Comparison of ENCODE assay signal across 8 cellular contexts in genomic region chr6:20946037-20946436, GRCh38.
DNase-seq lines count a peak whose midpoint lies in the region; FAIRE-seq and TF ChIP-seq lines count a peak whose summit lies in the region.

No MANE protein-coding gene starts in this region.

- peaks cover 15 to 29% of the 10 kb centered on the region in 2 donors for H3K36me3 Mint-ChIP-seq in CD4-positive, alpha-beta memory T cell

- no peaks in the 10 kb centered on the region for H3K9me3 ChIP-seq in CD4-positive, alpha-beta memory T cell (ENCODE audit: control insufficient read depth in 1 of 2, low read length in 2 of 2)

- no peak overlapping the region for H3K4me3 ChIP-seq in CD4-positive, alpha-beta memory T cell (ENCODE audit: low read length in 2 of 2)

- H3K36me3 ChIP-seq in CD4-positive, alpha-beta memory T cell (ENCODE audit: insufficient read depth, low read length) = no peaks in the 10 kb centered on the region

- no peaks in the 10 kb centered on the region for H3K27me3 Mint-ChIP-seq in CD4-positive, alpha-beta memory T cell

- H3K4me3 Mint-ChIP-seq in CD4-positive, alpha-beta memory T cell = no peak overlapping the region

- peak; percentile 50 for FAIRE-seq in GM18507 (lab: Jason Lieb, UNC)
- FAIRE-seq in H54 (lab: Jason Lieb, UNC) = peak; percentile 89

- DNase-seq in GM18507 (ENCODE audit: extremely low spot score, insufficient read length, low read depth) = peak; percentile 29
- peak; percentile 6 for DNase-seq in H54 (ENCODE audit: insufficient read length, low spot score)
- peak; percentile 59 for DNase-seq in MV-4-11 (lab: John Stamatoyannopoulos, UW)
- peak; percentile 44 for DNase-seq in iPS-NIHi7 (ENCODE audit: extremely low spot score)
- DNase-seq in activated CD8-positive, alpha-beta memory T cell treated with anti-CD3 and anti-CD28 coated beads, Interleukin-2, amount 50 U/mL, for 48 hours = no peak
- DNase-seq in NCI-H510A (lab: John Stamatoyannopoulos, UW) = no peak
- DNase-seq in cardiac septum (ENCODE audit: low spot score) = no peak
- no peak for DNase-seq in CD4-positive, alpha-beta memory T cell

- H3K4me1 ChIP-seq in CD4-positive, alpha-beta memory T cell (ENCODE audit: insufficient read depth, low read length) = no peaks in the 10 kb centered on the region

- no peaks in the 10 kb centered on the region for H3K27me3 ChIP-seq in CD4-positive, alpha-beta memory T cell (ENCODE audit: insufficient read depth, low read length)

- H3K27ac ChIP-seq in CD4-positive, alpha-beta memory T cell (ENCODE audit: low read depth, low read length) = no peak overlapping the region

- H3K27ac Mint-ChIP-seq in CD4-positive, alpha-beta memory T cell = no peak overlapping the region

- CTCF ChIA-PET in CD4-positive, alpha-beta memory T cell (lab: Charles Lee; ENCODE audit: partially characterized antibody) = no interaction called here

- no peak for TF ChIP-seq POLR2A in H54 (IDR thresholded peaks at IDR 0.05; ENCODE audit: low read depth, low read length)

- peaks cover 0 to 3% (median 0%) of the 10 kb centered on the region in 4 donors for H3K4me1 Mint-ChIP-seq in CD4-positive, alpha-beta memory T cell

- POLR2A ChIA-PET in CD4-positive, alpha-beta memory T cell (lab: Charles Lee; ENCODE audit: partially characterized antibody) = no interaction called here

- H3K9me3 Mint-ChIP-seq in CD4-positive, alpha-beta memory T cell = peaks cover 2 to 21% (median 12%) of the 10 kb centered on the region in 8 donors

- intact Hi-C loops in cardiac septum (cut with DNase I) = no loop called here
- intact Hi-C loops in CD4-positive, alpha-beta memory T cell (cut with micrococcal nuclease) = no loop called here

Comparison
In these comparisons a context has a peak if more than half of its experiments do, and no peak if none do; other contexts are left out.
1. DNase-seq: peak in GM18507 (single experiment), H54 (single experiment), MV-4-11 (single experiment) and iPS-NIHi7 (single experiment); none in activated CD8-positive, alpha-beta memory T cell treated with anti-CD3 and anti-CD28 coated beads, Interleukin-2, amount 50 U/mL, for 48 hours (single experiment), NCI-H510A (single experiment), cardiac septum (single experiment) and CD4-positive, alpha-beta memory T cell (0 of 5).